In the genomic region with DNA sequence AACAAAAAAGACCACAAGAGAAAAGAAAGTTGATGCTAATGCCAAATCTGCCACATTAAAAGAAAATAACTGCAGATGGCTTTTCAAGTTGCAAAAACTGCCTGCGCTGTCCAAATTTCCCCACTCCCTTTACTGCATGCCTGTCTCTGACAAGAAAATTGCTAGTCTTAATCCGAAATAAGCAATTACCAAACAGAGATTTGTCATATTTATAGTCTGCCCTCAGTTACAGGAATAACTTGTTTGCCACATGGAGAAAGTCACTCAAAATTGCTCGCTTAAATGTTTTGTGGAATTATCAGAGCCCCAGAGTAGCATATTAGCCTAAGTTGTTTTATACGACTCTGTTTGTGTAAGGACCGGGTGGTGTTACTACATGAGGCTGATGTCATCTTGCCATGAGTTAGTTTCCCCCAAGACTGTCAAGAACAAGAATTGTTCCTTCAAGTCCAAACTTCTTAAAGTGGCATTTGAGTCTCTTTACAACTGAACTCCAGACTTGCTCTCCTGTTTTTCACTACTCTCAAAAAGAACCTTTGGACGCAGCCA, we compare ENCODE assay signal across 30 cellular contexts.
"Had no signal": no experiment of that assay in that cellular context is flagged by ENCODE, and none has a peak within 500 bp of the region (broad histone marks: within the 10 kb centered on the region; RNA-seq: fewer than 3 reads in every experiment).

No MANE protein-coding gene starts in this region.

- H3K27ac ChIP-seq: adrenal gland, body of pancreas, SK-N-MC had no signal

- DNase-seq: activated B cell treated with CpG ODN at 0.5 μM for 24 hours; activated CD4-positive, alpha-beta memory T cell treated with anti-CD3 and anti-CD28 coated beads for 36 hours; activated CD4-positive, alpha-beta T cell treated with anti-CD3 and anti-CD28 coated beads, Interleukin-2, amount 10 ng/mL, durations not matched to agents 7 days and 5 days; activated gamma-delta T cell; activated naive CD4-positive, alpha-beta T cell treated with anti-CD3 and anti-CD28 coated beads for 36 hours; activated naive CD8-positive, alpha-beta T cell treated with anti-CD3 and anti-CD28 coated beads for 36 hours; activated T-cell treated with anti-CD3 and anti-CD28 coated beads for 4 hours; activated T-cell treated with anti-CD3 and anti-CD28 coated beads, Interleukin-2, amount 50 U/mL, for 48 hours; adrenal gland; anterior cingulate cortex; body of pancreas; MG63; MV-4-11; NCI-H1092 treated with DMSO at 0.1 percent for 48 hours; NCI-H1417 treated with DMSO at 0.1 percent for 48 hours; NCI-H1694; NCI-H2029; NCI-H2107; NCI-H2171 treated with DMSO at 0.1 percent for 48 hours; NCI-H345; NCI-H510A; NCI-H526 treated with DMSO at 0.1 percent for 48 hours; SIG-M5; T-cell; T-helper 2 cell; T1000 had no signal

- ATAC-seq: body of pancreas, T-cell had no signal

- H3K4me3 ChIP-seq: adrenal gland, body of pancreas, MG63, SK-N-MC had no signal

- FAIRE-seq: TTC549 had no signal

- H3K4me3 Mint-ChIP-seq: activated B cell treated with CpG ODN at 0.5 μM for 24 hours; activated CD4-positive, alpha-beta memory T cell treated with anti-CD3 and anti-CD28 coated beads for 36 hours; activated CD4-positive, alpha-beta T cell treated with anti-CD3 and anti-CD28 coated beads, Interleukin-2, amount 10 ng/mL, durations not matched to agents 7 days and 5 days; activated naive CD4-positive, alpha-beta T cell treated with anti-CD3 and anti-CD28 coated beads for 36 hours; activated naive CD8-positive, alpha-beta T cell treated with anti-CD3 and anti-CD28 coated beads for 36 hours; activated T-helper 17 cell treated with anti-CD3 and anti-CD28 coated beads, Interleukin-2, amount 50 U/mL, for 72 hours; central memory CD8-positive, alpha-beta T cell; T-cell had no signal

- H3K27me3 Mint-ChIP-seq: activated CD4-positive, alpha-beta T cell treated with anti-CD3 and anti-CD28 coated beads, Interleukin-2, amount 10 ng/mL, durations not matched to agents 7 days and 5 days had no signal

- H3K27ac Mint-ChIP-seq: activated B cell treated with CpG ODN at 0.5 μM for 24 hours; activated CD4-positive, alpha-beta memory T cell treated with anti-CD3 and anti-CD28 coated beads for 36 hours; activated CD4-positive, alpha-beta T cell treated with anti-CD3 and anti-CD28 coated beads, Interleukin-2, amount 10 ng/mL, durations not matched to agents 7 days and 5 days; activated naive CD4-positive, alpha-beta T cell treated with anti-CD3 and anti-CD28 coated beads for 36 hours; activated naive CD8-positive, alpha-beta T cell treated with anti-CD3 and anti-CD28 coated beads for 36 hours; activated T-helper 17 cell treated with anti-CD3 and anti-CD28 coated beads, Interleukin-2, amount 50 U/mL, for 72 hours; T-cell had no signal

- H3K4me1 ChIP-seq: adrenal gland, body of pancreas had no signal

- H3K36me3 ChIP-seq: adrenal gland, MG63 had no signal

- H3K9me3 Mint-ChIP-seq: activated naive CD8-positive, alpha-beta T cell treated with anti-CD3 and anti-CD28 coated beads for 36 hours had no signal

- H3K36me3 Mint-ChIP-seq: activated CD4-positive, alpha-beta memory T cell treated with anti-CD3 and anti-CD28 coated beads for 36 hours; activated naive CD8-positive, alpha-beta T cell treated with anti-CD3 and anti-CD28 coated beads for 36 hours; T-cell had no signal

- H3K4me1 Mint-ChIP-seq: activated B cell treated with CpG ODN at 0.5 μM for 24 hours; activated CD4-positive, alpha-beta T cell treated with anti-CD3 and anti-CD28 coated beads, Interleukin-2, amount 10 ng/mL, durations not matched to agents 7 days and 5 days; activated T-helper 17 cell treated with anti-CD3 and anti-CD28 coated beads, Interleukin-2, amount 50 U/mL, for 72 hours; central memory CD8-positive, alpha-beta T cell; T-cell had no signal

- H3K9me3 ChIP-seq: adrenal gland, MG63 had no signal

- H3K27me3 ChIP-seq: adrenal gland, body of pancreas, MG63 had no signal
